Comparison of ENCODE assay signal across 27 cellular contexts in genomic region chrX:13430136-13430827, GRCh38.
DNase-seq lines count a peak whose midpoint lies in the region; ATAC-seq, FAIRE-seq and TF ChIP-seq lines count a peak whose summit lies in the region.
"Had no signal": no experiment of that assay in that cellular context is flagged by ENCODE, and none has a peak within 500 bp of the region (broad histone marks: within the 10 kb centered on the region; RNA-seq: fewer than 3 reads in every experiment).

No MANE protein-coding gene starts in this region.

- H3K4me2 ChIP-seq in osteoblast (ENCODE audit: insufficient read depth, low read length), result no peak overlapping the region

- H4K20me1 ChIP-seq in osteoblast (ENCODE audit: insufficient read depth, low read length), result no peaks in the 10 kb centered on the region

- no peak overlapping the region for H2AFZ ChIP-seq in osteoblast (ENCODE audit: low read length)

- ATAC-seq in HG02798 (IDR thresholded peaks at IDR 0.05; ENCODE audit: poor library complexity, unreplicated experiment), result no peak
- ATAC-seq in HG03460 (IDR thresholded peaks at IDR 0.05; ENCODE audit: unreplicated experiment), result no peak
- ATAC-seq in GM21737 (IDR thresholded peaks at IDR 0.05; ENCODE audit: unreplicated experiment), result no peak
- ATAC-seq: PC-3; stimulated activated naive CD8-positive, alpha-beta T cell treated with anti-CD3 and anti-CD28 coated beads, Interleukin-15, Interleukin-2, amounts not matched to agents 100 U/mL and 50 U/mL, for 24 hours had no signal

- TF ChIP-seq POLR2A in GM12892 (IDR thresholded peaks at IDR 0.05; ENCODE audit: low read depth, low read length), result no peak

- TF ChIP-seq CTCF in brain microvascular endothelial cell (IDR thresholded peaks at IDR 0.05; ENCODE audit: low read depth, low read length, missing control alignments) (no peak), osteoblast (IDR thresholded peaks at IDR 0.05; ENCODE audit: extremely low read depth, low read depth, low read length) (no peak)

- DNase-seq in GM12892 (ENCODE audit: insufficient read length), result no peak
- peak; percentile 75 for DNase-seq in brain microvascular endothelial cell
- no peak for DNase-seq in osteoblast (ENCODE audit: insufficient read length, low spot score, missing footprints)
- DNase-seq: activated CD4-positive, alpha-beta T cell treated with anti-CD3 and anti-CD28 coated beads, Interleukin-2, amount 10 ng/mL, durations not matched to agents 24 days and 14 days; activated naive CD4-positive, alpha-beta T cell treated with anti-CD3 and anti-CD28 coated beads, Interleukin-2, amount 50 U/mL, for 16 hours; anterior cingulate cortex; cerebellar nuclear complex; DND-41; effector CD4-positive, alpha-beta T cell; hippocampal formation; Karpas-422; NCI-H1092; NCI-H187 treated with DMSO at 0.1 percent for 48 hours; NCI-H2227 treated with DMSO at 0.1 percent for 48 hours; NCI-H774; PC-3; small intestine; stimulated activated CD4-positive, alpha-beta T cell treated with anti-CD3 and anti-CD28 coated beads, Interleukin-4, amount 100 ng/mL, for 24 hours; stimulated activated naive CD8-positive, alpha-beta T cell treated with anti-CD3 and anti-CD28 coated beads, Interleukin-15, Interleukin-2, amounts not matched to agents 100 U/mL and 50 U/mL, for 24 hours had no signal

- in situ Hi-C loops in brain microvascular endothelial cell (cut with HindIII; ENCODE audit: low pct_ligation_motif_present, low sequenced_read_pairs), result no loop called here

- H3K4me3 ChIP-seq in brain microvascular endothelial cell (ENCODE audit: low read depth, low read length) (no peak overlapping the region), osteoblast (ENCODE audit: insufficient read depth, low read length) (no peak overlapping the region)

- peak; percentile 17 for FAIRE-seq in GM12892 (lab: Jason Lieb, UNC)
- FAIRE-seq: frontal cortex, H54, islet of Langerhans, small intestine had no signal

- no peak for TF ChIP-seq RAD21 in Ishikawa (IDR thresholded peaks at IDR 0.05; ENCODE audit: low read depth)

- H3K4me1 ChIP-seq in osteoblast (ENCODE audit: insufficient read depth, low read length), result peaks cover 40% of the 10 kb centered on the region

- peak overlapping the region; percentile 89 for H3K27ac ChIP-seq in brain microvascular endothelial cell
- peak overlapping the region; percentile 80 for H3K27ac ChIP-seq in osteoblast (ENCODE audit: low read depth, low read length)
- H3K27ac ChIP-seq: neutrophil had no signal

- H3K9me3 ChIP-seq in osteoblast (ENCODE audit: low read depth, low read length), result no peaks in the 10 kb centered on the region
- H3K9me3 ChIP-seq: neutrophil had no signal

- H3K79me2 ChIP-seq in osteoblast (ENCODE audit: insufficient read depth, low read length), result no peaks in the 10 kb centered on the region

- H3K27me3 ChIP-seq in brain microvascular endothelial cell (replicated peaks) (no peaks in the 10 kb centered on the region), osteoblast (ENCODE audit: insufficient read depth, low read length) (no peaks in the 10 kb centered on the region)
- H3K27me3 ChIP-seq: neutrophil had no signal

- H3K36me3 ChIP-seq in brain microvascular endothelial cell (replicated peaks) (no peaks in the 10 kb centered on the region), osteoblast (ENCODE audit: insufficient read depth, low read length) (no peaks in the 10 kb centered on the region)
- H3K36me3 ChIP-seq: neutrophil had no signal

- TF ChIP-seq EP300 in Ishikawa (IDR thresholded peaks at IDR 0.05; ENCODE audit: borderline replicate concordance), result no peak

TF ChIP-seq in Ishikawa, 13 proteins besides CTCF, POLR2A, EP300 and RAD21:
- TF ChIP-seq FOXM1 (IDR thresholded peaks at IDR 0.05; ENCODE audit: borderline replicate concordance, low read depth) (no peak), REST (IDR thresholded peaks at IDR 0.05; ENCODE audit: low read depth) (no peak), CEBPB (IDR thresholded peaks at IDR 0.05) (no peak), USF1 (IDR thresholded peaks at IDR 0.05) (peak; percentile 69)
